9 cellular contexts compared by ENCODE assay signal in the genomic region with DNA sequence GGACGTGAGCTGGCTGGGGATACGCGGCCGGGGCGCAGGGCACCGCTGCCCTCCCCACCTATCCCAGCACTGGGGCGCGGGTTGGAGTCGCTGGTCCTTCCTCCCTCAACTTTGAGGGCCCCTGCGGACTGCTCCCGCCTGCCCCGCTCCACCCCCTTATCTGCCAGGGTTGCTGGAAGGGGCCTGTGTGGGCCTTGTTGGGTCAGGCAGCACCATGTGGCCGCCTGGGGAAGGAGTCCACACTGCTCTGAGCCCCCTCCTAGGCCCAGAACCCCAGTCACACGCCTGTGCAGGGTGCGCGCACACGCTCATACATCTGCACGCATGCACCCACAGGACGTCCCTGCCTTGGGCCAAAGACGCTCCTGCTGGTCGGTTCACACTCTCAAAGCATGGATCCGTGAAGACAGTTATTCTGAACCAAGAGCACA. TPM values are rescaled to one million over a fixed set of nuclear protein-coding genes. Genes with fewer than 3 reads are reported as not detected.
DNase-seq lines count a peak whose midpoint lies in the region; ATAC-seq, FAIRE-seq and TF ChIP-seq lines count a peak whose summit lies in the region.
"Had no signal": no experiment of that assay in that cellular context is flagged by ENCODE, and none has a peak within 500 bp of the region (broad histone marks: within the 10 kb centered on the region; RNA-seq: fewer than 3 reads in every experiment).

No MANE protein-coding gene starts in this region.

- TF ChIP-seq CTCF in fibroblast of lung (conservative IDR thresholded peaks at IDR 0.05 in 1 of 2, IDR thresholded peaks at IDR 0.05 in 1 of 2; ENCODE audit: low read depth in 1 of 2, low read length in 2 of 2) (no peak), pancreas (IDR thresholded peaks at IDR 0.05) (no peak)

- peaks cover 0 to 60% (median 53%) of the 10 kb centered on the region in 10 experiments; a peak in 15 of 20 replicates for H3K4me1 ChIP-seq in BLaER1 treated with 17β-estradiol and CSF1 and Interleukin-3, amounts not matched to agents 10 nM and 100 nM
- H3K4me1 ChIP-seq in fibroblast of lung (ENCODE audit: control insufficient read depth, extremely low read depth, insufficient read depth, low read length) (no peaks in the 10 kb centered on the region), pancreas (no peaks in the 10 kb centered on the region)

- H3K79me2 ChIP-seq in fibroblast of lung (ENCODE audit: control insufficient read depth, insufficient read depth, low read length), result no peaks in the 10 kb centered on the region

- intact Hi-C loops in pancreas (cut with DNase I), result no loop called here

- no peaks in the 10 kb centered on the region for H3K9me3 ChIP-seq in BLaER1 treated with 17β-estradiol and CSF1 and Interleukin-3, amounts not matched to agents 10 nM and 100 nM (replicated peaks in 1 of 11)
- H3K9me3 ChIP-seq in fibroblast of lung (ENCODE audit: control insufficient read depth, insufficient read depth, low read depth, low read length) (no peaks in the 10 kb centered on the region), pancreas (no peaks in the 10 kb centered on the region)

- H3K36me3 ChIP-seq in BLaER1 treated with 17β-estradiol and CSF1 and Interleukin-3, amounts not matched to agents 10 nM and 100 nM, result no peaks in the 10 kb centered on the region
- H3K36me3 ChIP-seq in fibroblast of lung (ENCODE audit: control insufficient read depth, insufficient read depth, low read length) (no peaks in the 10 kb centered on the region), pancreas (no peaks in the 10 kb centered on the region)

- peak overlapping the region in 9 of 11 experiments; percentile 53 to 83 (median 71); a peak in 17 of 22 replicates for H3K9ac ChIP-seq in BLaER1 treated with 17β-estradiol and CSF1 and Interleukin-3, amounts not matched to agents 10 nM and 100 nM
- H3K9ac ChIP-seq in fibroblast of lung (ENCODE audit: insufficient read depth, low read length), result peak overlapping the region; percentile 40

- no peak for FAIRE-seq in pancreas (lab: Jason Lieb, UNC)
- FAIRE-seq: GM12892 had no signal

- DNase-seq in SK-N-DZ (ENCODE audit: low spot score) (peak; percentile 25), fibroblast of lung (ENCODE audit: low read depth in 2 of 2) (peak; percentile 16 to 21), pancreas (peak in 1 of 6 donors; percentile 67), cerebellar nuclear complex (lab: John Stamatoyannopoulos, UW) (no peak), OCI-M2 (lab: John Stamatoyannopoulos, UW; ENCODE audit: unreplicated experiment) (no peak)

- peaks cover 0 to 7% (median 0%) of the 10 kb centered on the region in 11 experiments; a peak in 2 of 22 replicates for H3K27me3 ChIP-seq in BLaER1 treated with 17β-estradiol and CSF1 and Interleukin-3, amounts not matched to agents 10 nM and 100 nM
- no peaks in the 10 kb centered on the region for H3K27me3 ChIP-seq in fibroblast of lung (ENCODE audit: control insufficient read depth, insufficient read depth, low read length)
- H3K27me3 ChIP-seq in pancreas, result no peaks in the 10 kb centered on the region

- 23 to 37% methylated on average over 22 of the region's 22 CpGs for WGBS in pancreas, 2 donors

- H3K4me3 ChIP-seq in BLaER1 treated with 17β-estradiol and CSF1 and Interleukin-3, amounts not matched to agents 10 nM and 100 nM, result peak overlapping the region; percentile 48 to 72 (median 62)
- peak overlapping the region; percentile 54 to 65 (median 58) for H3K4me3 ChIP-seq in fibroblast of lung (replicated peaks in 1 of 4; ENCODE audit: control extremely low read depth in 1 of 4, insufficient read depth in 1 of 4, low read depth in 3 of 4, low read length in 4 of 4)
- peak overlapping the region; percentile 28 to 57 (median 42) for H3K4me3 ChIP-seq in pancreas

- peak in 3 of 4 donors; percentile 32 to 43 (median 37) for ATAC-seq in pancreas
- ATAC-seq in HG02610 (IDR thresholded peaks at IDR 0.05; ENCODE audit: unreplicated experiment), result no peak
- ATAC-seq in GM21447 (IDR thresholded peaks at IDR 0.05; ENCODE audit: unreplicated experiment), result no peak

- peak overlapping the region; percentile 49 for H2AFZ ChIP-seq in fibroblast of lung (ENCODE audit: low read length)

- H4K20me1 ChIP-seq in BLaER1 treated with 17β-estradiol and CSF1 and Interleukin-3, amounts not matched to agents 10 nM and 100 nM, result peaks cover 0 to 29% (median 0%) of the 10 kb centered on the region in 11 experiments; a peak in 8 of 22 replicates
- no peaks in the 10 kb centered on the region for H4K20me1 ChIP-seq in fibroblast of lung (ENCODE audit: control insufficient read depth, extremely low read depth, insufficient read depth, low read length)

- peak overlapping the region in 8 of 11 experiments; percentile 50 to 65 (median 62); a peak in 15 of 22 replicates for H3K27ac ChIP-seq in BLaER1 treated with 17β-estradiol and CSF1 and Interleukin-3, amounts not matched to agents 10 nM and 100 nM
- no peak overlapping the region for H3K27ac ChIP-seq in fibroblast of lung (ENCODE audit: insufficient read depth, low read length)
- no peak overlapping the region for H3K27ac ChIP-seq in pancreas

- H3K4me2 ChIP-seq in BLaER1 treated with 17β-estradiol and CSF1 and Interleukin-3, amounts not matched to agents 10 nM and 100 nM, result peak overlapping the region; percentile 77 to 86 (median 81)
- H3K4me2 ChIP-seq in fibroblast of lung (ENCODE audit: extremely low read depth, insufficient read depth, low read length), result peak overlapping the region; percentile 88

RNA-seq across cellular contexts. Expression of a gene that starts 0.6 kb away (rescaled TPM):
- polyA plus RNA-seq in SK-N-DZ (2014; cell fraction: cytosol; rRNA removed), result 60.9 and 82.4 TPM in 2 replicates
- polyA plus RNA-seq in SK-N-DZ (2014; cell fraction: nucleus; rRNA removed), result 213 and 243 TPM in 2 replicates
- total RNA-seq in fibroblast of lung (9.6 and 10.3 TPM in 2 replicates), pancreas (1 to 10 TPM in 5 of 6 donors, under 1 TPM in 1; 0.83 to 2.2 (median 1.6) TPM)
- polyA plus RNA-seq in fibroblast of lung (5.7 and 10.4 TPM in 2 replicates), pancreas (1 to 10 TPM in 1 of 2 donors, under 1 TPM in 1; 0.68 to 1.3 TPM)
- polyA plus RNA-seq in fibroblast of lung (2012), result 3.6 and 6.5 TPM in 2 replicates
- 4.2 and 4.6 TPM in 2 replicates for polyA minus RNA-seq in fibroblast of lung (ENCODE audit: low replicate concordance)

Comparison
In these comparisons a context has a peak if more than half of its experiments do, and no peak if none do; other contexts are left out.
1. H3K27ac ChIP-seq: peak in BLaER1 treated with 17β-estradiol and CSF1 and Interleukin-3, amounts not matched to agents 10 nM and 100 nM (8 of 11); none in fibroblast of lung (single experiment) and pancreas (0 of 4).
2. DNase-seq: peak in SK-N-DZ (single experiment) and fibroblast of lung (2 of 2); none in cerebellar nuclear complex (0 of 2) and OCI-M2 (single experiment).
3. ATAC-seq: peak in pancreas (3 of 4); none in HG02610 (single experiment) and GM21447 (single experiment).
4. Peak in every context shown above with its lines, with median percentiles within 50 percentile points of each other: H3K4me3 ChIP-seq.